In genomic region chr1:94920061-94920460, GRCh38 we compare ENCODE assay signal across 13 cellular contexts. TPM values are rescaled to one million over a fixed set of nuclear protein-coding genes. Genes with fewer than 3 reads are reported as not detected.
DNase-seq lines count a peak whose midpoint lies in the region; ATAC-seq and TF ChIP-seq lines count a peak whose summit lies in the region.
"Had no signal": no experiment of that assay in that cellular context is flagged by ENCODE, and none has a peak within 500 bp of the region (broad histone marks: within the 10 kb centered on the region; RNA-seq: fewer than 3 reads in every experiment).

No MANE protein-coding gene starts in this region.

- BruUV-seq in HCT116 (replicated peaks; lab: Mats Ljungman, UMichigan), result no TSS peak

- no peak for TF ChIP-seq POLR2A in HCT116 (IDR thresholded peaks at IDR 0.05; ENCODE audit: borderline replicate concordance, extremely low read depth, insufficient read depth, insufficient read length)

- H4K20me1 ChIP-seq in HCT116 (ENCODE audit: insufficient read depth), result peaks cover 27% of the 10 kb centered on the region; the same call in 1 of the 2 replicates

- no peak overlapping the region for H3K4me3 ChIP-seq in HCT116 (replicated peaks in 1 of 2; ENCODE audit: low read depth in 1 of 2, low read length in 2 of 2)
- peak overlapping the region; percentile 4 for H3K4me3 ChIP-seq in astrocyte of the cerebellum (ENCODE audit: low read depth, low read length)
- H3K4me3 ChIP-seq in skin epidermis, result no peak overlapping the region

- no peak overlapping the region for H3K9ac ChIP-seq in HCT116 (ENCODE audit: low read length)

- DNase-seq in HCT116 (ENCODE audit: low read depth, low spot score), result no peak
- DNase-seq in astrocyte of the cerebellum (ENCODE audit: low read depth), result no peak
- DNase-seq in left lobe of liver (ENCODE audit: low spot score), result no peak
- DNase-seq in COR-L47 (lab: John Stamatoyannopoulos, UW), result no peak
- DNase-seq in activated T-cell treated with anti-CD3 and anti-CD28 coated beads, Interleukin-2, amount 50 U/mL, for 4 hours, result no peak
- DNase-seq in activated CD4-positive, alpha-beta T cell treated with anti-CD3 and anti-CD28 coated beads for 1 hour, result no peak
- DNase-seq: activated CD8-positive, alpha-beta T cell treated with anti-CD3 and anti-CD28 coated beads for 36 hours; activated naive CD4-positive, alpha-beta T cell treated with anti-CD3 and anti-CD28 coated beads, Interleukin-2, amount 10 ng/mL, durations not matched to agents 7 days and 5 days; stimulated activated CD4-positive, alpha-beta T cell treated with anti-CD3 and anti-CD28 coated beads, Interleukin-4, amount 100 ng/mL, for 24 hours; stimulated activated naive CD8-positive, alpha-beta T cell treated with anti-CD3 and anti-CD28 coated beads, Interleukin-15, Interleukin-2, amounts not matched to agents 100 U/mL and 50 U/mL, for 24 hours had no signal

- H3K9me3 ChIP-seq in HCT116 (ENCODE audit: control insufficient read depth in 1 of 2, insufficient read depth in 1 of 2, low read depth in 1 of 2, low read length in 2 of 2), result no peaks in the 10 kb centered on the region

- peaks cover 2% of the 10 kb centered on the region for H3K4me1 Mint-ChIP-seq in activated T-cell treated with anti-CD3 and anti-CD28 coated beads, Interleukin-2, amount 50 U/mL, for 4 hours (ENCODE audit: low read depth)
- H3K4me1 Mint-ChIP-seq: CD14-positive monocyte had no signal

- H3K4me3 Mint-ChIP-seq in activated T-cell treated with anti-CD3 and anti-CD28 coated beads, Interleukin-2, amount 50 U/mL, for 4 hours, result no peak overlapping the region
- H3K4me3 Mint-ChIP-seq: activated CD8-positive, alpha-beta T cell treated with anti-CD3 and anti-CD28 coated beads for 36 hours; activated naive CD4-positive, alpha-beta T cell treated with anti-CD3 and anti-CD28 coated beads, Interleukin-2, amount 10 ng/mL, durations not matched to agents 7 days and 5 days; CD14-positive monocyte had no signal

- H3K4me1 ChIP-seq in HCT116 (ENCODE audit: control insufficient read depth in 1 of 2, insufficient read depth in 2 of 2, low read length in 2 of 2), result peaks cover 11 to 50% of the 10 kb centered on the region in 2 experiments

- POLR2A ChIA-PET in HCT116 (lab: Charles Lee), result no interaction called here

- CTCF ChIA-PET in HCT116 (lab: Charles Lee), result no interaction called here

- H3K36me3 ChIP-seq in HCT116 (ENCODE audit: control insufficient read depth in 1 of 2, insufficient read depth in 2 of 2, low read length in 2 of 2), result 0 out of 4 replicates have a peak, but pooled peaks cover 0 to 6% of the 10 kb centered on the region in 2 experiments

- intact Hi-C loops in HCT116 (cut with micrococcal nuclease), result no loop called here

- H3K79me2 ChIP-seq in HCT116 (ENCODE audit: insufficient read depth, low read length), result peaks cover 100% of the 10 kb centered on the region

- in situ Hi-C loops in astrocyte of the cerebellum (cut with HindIII; ENCODE audit: low sequenced_read_pairs), result loop anchor here (25.0 kb wide), 2 partner anchors 117 to 317 kb away; partner anchors contain the start of gene RWDD3

- no peak for TF ChIP-seq RAD21 in HCT116 (IDR thresholded peaks at IDR 0.05; ENCODE audit: low read depth)

- H3K36me3 Mint-ChIP-seq in activated T-cell treated with anti-CD3 and anti-CD28 coated beads, Interleukin-2, amount 50 U/mL, for 4 hours (ENCODE audit: insufficient read depth), result no peaks in the 10 kb centered on the region
- H3K36me3 Mint-ChIP-seq: activated naive CD4-positive, alpha-beta T cell treated with anti-CD3 and anti-CD28 coated beads, Interleukin-2, amount 10 ng/mL, durations not matched to agents 7 days and 5 days; CD14-positive monocyte had no signal

- TF ChIP-seq CTCF in HCT116 (IDR thresholded peaks at IDR 0.05 in 2 of 3, conservative IDR thresholded peaks at IDR 0.05 in 1 of 3; ENCODE audit: borderline replicate concordance in 1 of 3, insufficient read depth in 1 of 3, low read depth in 2 of 3, low read length in 2 of 3) (no peak), astrocyte of the cerebellum (IDR thresholded peaks at IDR 0.05; ENCODE audit: low read depth, low read length, missing control alignments) (no peak)

- H3K9me3 Mint-ChIP-seq in activated T-cell treated with anti-CD3 and anti-CD28 coated beads, Interleukin-2, amount 50 U/mL, for 4 hours, result no peaks in the 10 kb centered on the region
- H3K9me3 Mint-ChIP-seq: activated CD8-positive, alpha-beta T cell treated with anti-CD3 and anti-CD28 coated beads for 36 hours; activated naive CD4-positive, alpha-beta T cell treated with anti-CD3 and anti-CD28 coated beads, Interleukin-2, amount 10 ng/mL, durations not matched to agents 7 days and 5 days had no signal

- no peak overlapping the region for H3K27ac ChIP-seq in HCT116 (ENCODE audit: low read depth, low read length)
- peak overlapping the region in 11 of 21 experiments; percentile 2 to 44 (median 18) for H3K27ac ChIP-seq in skin epidermis

- H3K9me2 ChIP-seq in HCT116 (ENCODE audit: insufficient read depth), result no peaks in the 10 kb centered on the region

- H3K4me2 ChIP-seq in HCT116 (ENCODE audit: low read length), result peak overlapping the region; percentile 6; the same call in 1 of the 2 replicates

- RAD21 ChIA-PET in HCT116 (lab: Charles Lee; ENCODE audit: low non-redundant PET in 1 of 2, low total read pairs in 2 of 2, uncharacterized antibody in 2 of 2, unreplicated experiment in 2 of 2), result no interaction called here

- peaks cover 26% of the 10 kb centered on the region for H3K27me3 Mint-ChIP-seq in activated T-cell treated with anti-CD3 and anti-CD28 coated beads, Interleukin-2, amount 50 U/mL, for 4 hours (ENCODE audit: low read depth)

- H3K27me3 ChIP-seq in HCT116 (ENCODE audit: insufficient read depth, low read length), result no peaks in the 10 kb centered on the region

- peak; percentile 49; the same call in 1 of the 2 replicates for ATAC-seq in HCT116
- ATAC-seq in left lobe of liver, result peak; percentile 54
- ATAC-seq in GM21529 (IDR thresholded peaks at IDR 0.05; ENCODE audit: unreplicated experiment), result no peak
- ATAC-seq in activated T-cell treated with anti-CD3 and anti-CD28 coated beads, Interleukin-2, amount 50 U/mL, for 4 hours, result no peak
- ATAC-seq: activated CD8-positive, alpha-beta T cell treated with anti-CD3 and anti-CD28 coated beads for 36 hours; stimulated activated naive CD8-positive, alpha-beta T cell treated with anti-CD3 and anti-CD28 coated beads, Interleukin-15, Interleukin-2, amounts not matched to agents 100 U/mL and 50 U/mL, for 24 hours had no signal

- no peak overlapping the region for H2AFZ ChIP-seq in HCT116 (ENCODE audit: low read depth, low read length, poor library complexity, severe bottlenecking)

TF ChIP-seq in HCT116, 20 proteins besides CTCF, POLR2A, EP300 and RAD21:
- no peak for TF ChIP-seq EGR1 (IDR thresholded peaks at IDR 0.05; ENCODE audit: low read depth)
- TF ChIP-seq ZNF274 (IDR thresholded peaks at IDR 0.05; ENCODE audit: low read depth, low read length), result no peak

RNA-seq across cellular contexts. Expression of gene CNN3, which starts 6.8 kb away (rescaled TPM):
- total RNA-seq in HCT116 (2021; ENCODE audit: unreplicated experiment) (109 TPM), left lobe of liver (80.2 TPM)
- polyA plus RNA-seq in HCT116 (2012), result 118 and 120 TPM in 2 replicates
- 1 to 10 TPM; 1.2 to 3.1 (median 1.9) TPM for total RNA-seq in activated T-cell treated with anti-CD3 and anti-CD28 coated beads, Interleukin-2, amount 50 U/mL, for 4 hours

Comparison
In these comparisons a context has a peak if more than half of its experiments do, and no peak if none do; other contexts are left out.
1. ATAC-seq: peak in HCT116 (single experiment) and left lobe of liver (single experiment); none in GM21529 (single experiment) and activated T-cell treated with anti-CD3 and anti-CD28 coated beads, Interleukin-2, amount 50 U/mL, for 4 hours (0 of 2).
2. RNA of gene CNN3, which starts 6.8 kb away (total RNA-seq): 109 TPM in HCT116 (single experiment) and 80.2 TPM in left lobe of liver (single experiment); 1.2 to 3.1 TPM in activated T-cell treated with anti-CD3 and anti-CD28 coated beads, Interleukin-2, amount 50 U/mL, for 4 hours; every median in the first group is over 10 times any median in the second.